In the genomic region with DNA sequence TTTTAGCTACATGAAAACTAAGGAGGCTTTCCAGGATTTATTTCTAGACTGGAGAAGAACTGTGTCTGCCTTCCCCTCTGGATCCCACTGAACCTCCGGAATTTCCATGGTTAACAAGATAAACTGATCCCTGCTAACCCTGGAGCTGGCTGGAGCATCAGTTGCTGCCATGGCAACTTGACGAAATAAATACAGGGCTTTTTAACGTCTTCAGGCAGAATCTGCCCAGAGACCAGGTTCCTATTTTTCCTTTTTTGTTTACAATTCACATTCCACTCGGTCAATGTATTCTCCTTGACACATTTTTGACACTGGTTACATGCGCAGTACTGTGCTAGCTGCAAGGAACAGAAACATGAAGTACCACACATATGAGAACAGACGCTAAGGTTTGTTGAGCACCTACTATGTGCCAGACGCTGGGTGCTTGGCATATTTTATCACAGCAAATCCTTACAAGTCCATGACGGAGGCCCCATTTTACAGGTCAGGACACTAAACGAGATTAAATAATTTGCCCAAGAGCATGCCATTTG, we compare ENCODE assay signal across 13 cellular contexts. TPM values are rescaled to one million over a fixed set of nuclear protein-coding genes. Genes with fewer than 3 reads are reported as not detected.
DNase-seq lines count a peak whose midpoint lies in the region; ATAC-seq and TF ChIP-seq lines count a peak whose summit lies in the region.
"Had no signal": no experiment of that assay in that cellular context is flagged by ENCODE, and none has a peak within 500 bp of the region (broad histone marks: within the 10 kb centered on the region; RNA-seq: fewer than 3 reads in every experiment).

No MANE protein-coding gene starts in this region.

- no peaks in the 10 kb centered on the region for H3K9me3 ChIP-seq in suprapubic skin
- no peaks in the 10 kb centered on the region for H3K9me3 ChIP-seq in Karpas-422 (ENCODE audit: low read length)
- no peaks in the 10 kb centered on the region for H3K9me3 ChIP-seq in SJCRH30 (replicated peaks)
- H3K9me3 ChIP-seq: neutrophil, thyroid gland had no signal

- H3K36me3 Mint-ChIP-seq in activated CD4-positive, alpha-beta memory T cell treated with anti-CD3 and anti-CD28 coated beads, Interleukin-2, amount 10 ng/mL, durations not matched to agents 7 days and 5 days (ENCODE audit: low read depth), result no peaks in the 10 kb centered on the region
- H3K36me3 Mint-ChIP-seq in activated CD4-positive, alpha-beta memory T cell treated with anti-CD3 and anti-CD28 coated beads for 36 hours, result no peaks in the 10 kb centered on the region
- H3K36me3 Mint-ChIP-seq in WTC11, result peaks cover 7% of the 10 kb centered on the region; the same call in 1 of the 2 replicates

- CTCF ChIA-PET in activated CD4-positive, alpha-beta memory T cell treated with anti-CD3 and anti-CD28 coated beads, Interleukin-2, amount 10 ng/mL, durations not matched to agents 7 days and 5 days (lab: Charles Lee), result no interaction called here
- CTCF ChIA-PET in activated CD4-positive, alpha-beta memory T cell treated with anti-CD3 and anti-CD28 coated beads for 36 hours (lab: Charles Lee), result no interaction called here
- CTCF ChIA-PET in WTC11 (lab: Charles Lee), result interaction anchor here (1.4 to 2.7 kb wide), 2 partner anchors 10 to 58 kb away, joined by 6 to 14 read pairs; no protein-coding TSS in a partner anchor

- no peak for ATAC-seq in WTC11
- ATAC-seq: PC-3 had no signal

- no peak overlapping the region for H3K27ac ChIP-seq in suprapubic skin
- no peak overlapping the region for H3K27ac ChIP-seq in Karpas-422 (ENCODE audit: low read length)
- no peak overlapping the region for H3K27ac ChIP-seq in SJCRH30
- H3K27ac ChIP-seq: neutrophil had no signal

- 67% methylated on average over 9 of the region's 9 CpGs for WGBS in suprapubic skin

- no peak for DNase-seq in activated CD4-positive, alpha-beta memory T cell treated with anti-CD3 and anti-CD28 coated beads, Interleukin-2, amount 10 ng/mL, durations not matched to agents 7 days and 5 days
- DNase-seq in activated CD4-positive, alpha-beta memory T cell treated with anti-CD3 and anti-CD28 coated beads for 36 hours, result no peak
- DNase-seq in WTC11 (ENCODE audit: low spot score) (no peak), left kidney (ENCODE audit: low read depth, low spot score) (peak; percentile 69), suprapubic skin (ENCODE audit: low spot score in 2 of 2) (no peak), Karpas-422 (no peak), SJCRH30 (no peak), foreskin melanocyte (no peak)
- DNase-seq: activated effector memory CD4-positive, alpha-beta T cell treated with anti-CD3 and anti-CD28 coated beads, Interleukin-2, amount 50 U/mL, for 16 hours; NCI-H1417 treated with DMSO at 0.1 percent for 48 hours; PC-3; thyroid gland had no signal

- H3K4me1 ChIP-seq in suprapubic skin (peaks cover 42% of the 10 kb centered on the region), Karpas-422 (ENCODE audit: low read length) (peaks cover 25% of the 10 kb centered on the region), SJCRH30 (no peaks in the 10 kb centered on the region)

- TF ChIP-seq EP300 in suprapubic skin (IDR thresholded peaks at IDR 0.05), result peak; percentile 82

- TF ChIP-seq CTCF in WTC11 (IDR thresholded peaks at IDR 0.05) (no peak), suprapubic skin (IDR thresholded peaks at IDR 0.05) (no peak)

- H4K20me1 ChIP-seq in Karpas-422 (ENCODE audit: insufficient read depth, low read depth, low read length), result no peaks in the 10 kb centered on the region

- H3K9ac ChIP-seq in Karpas-422 (ENCODE audit: low read length), result no peak overlapping the region

- TF ChIP-seq POLR2A in suprapubic skin (IDR thresholded peaks at IDR 0.05), result no peak

- no peaks in the 10 kb centered on the region for H3K9me2 ChIP-seq in Karpas-422 (replicated peaks; ENCODE audit: insufficient read depth, low read length)

- H3K27me3 ChIP-seq in suprapubic skin, result peaks cover 6% of the 10 kb centered on the region
- no peaks in the 10 kb centered on the region for H3K27me3 ChIP-seq in Karpas-422 (ENCODE audit: low read length)
- no peaks in the 10 kb centered on the region for H3K27me3 ChIP-seq in SJCRH30
- H3K27me3 ChIP-seq: thyroid gland had no signal

- H3K27ac Mint-ChIP-seq in activated CD4-positive, alpha-beta memory T cell treated with anti-CD3 and anti-CD28 coated beads, Interleukin-2, amount 10 ng/mL, durations not matched to agents 7 days and 5 days, result no peak overlapping the region
- H3K27ac Mint-ChIP-seq in activated CD4-positive, alpha-beta memory T cell treated with anti-CD3 and anti-CD28 coated beads for 36 hours, result no peak overlapping the region
- no peak overlapping the region for H3K27ac Mint-ChIP-seq in WTC11

- H3K4me3 Mint-ChIP-seq in activated CD4-positive, alpha-beta memory T cell treated with anti-CD3 and anti-CD28 coated beads, Interleukin-2, amount 10 ng/mL, durations not matched to agents 7 days and 5 days, result peak overlapping the region; percentile 33
- no peak overlapping the region for H3K4me3 Mint-ChIP-seq in activated CD4-positive, alpha-beta memory T cell treated with anti-CD3 and anti-CD28 coated beads for 36 hours
- H3K4me3 Mint-ChIP-seq in WTC11, result peak overlapping the region; percentile 81

- peak overlapping the region; percentile 84 for H3K4me3 ChIP-seq in suprapubic skin
- no peak overlapping the region for H3K4me3 ChIP-seq in Karpas-422 (ENCODE audit: low read length)
- H3K4me3 ChIP-seq in SJCRH30, result no peak overlapping the region

- no peak overlapping the region for H2AFZ ChIP-seq in Karpas-422 (ENCODE audit: low read length)

- H3K36me3 ChIP-seq in suprapubic skin, result no peaks in the 10 kb centered on the region
- no peaks in the 10 kb centered on the region for H3K36me3 ChIP-seq in Karpas-422 (ENCODE audit: insufficient read depth, low read length)
- H3K36me3 ChIP-seq in SJCRH30, result no peaks in the 10 kb centered on the region
- H3K36me3 ChIP-seq: neutrophil, thyroid gland had no signal

- H3K27me3 Mint-ChIP-seq in activated CD4-positive, alpha-beta memory T cell treated with anti-CD3 and anti-CD28 coated beads, Interleukin-2, amount 10 ng/mL, durations not matched to agents 7 days and 5 days, result peaks cover 46% of the 10 kb centered on the region
- peaks cover 20% of the 10 kb centered on the region for H3K27me3 Mint-ChIP-seq in activated CD4-positive, alpha-beta memory T cell treated with anti-CD3 and anti-CD28 coated beads for 36 hours
- peaks cover 49% of the 10 kb centered on the region for H3K27me3 Mint-ChIP-seq in WTC11 (ENCODE audit: low read depth)

- no peaks in the 10 kb centered on the region for H3K9me3 Mint-ChIP-seq in activated CD4-positive, alpha-beta memory T cell treated with anti-CD3 and anti-CD28 coated beads, Interleukin-2, amount 10 ng/mL, durations not matched to agents 7 days and 5 days
- H3K9me3 Mint-ChIP-seq in activated CD4-positive, alpha-beta memory T cell treated with anti-CD3 and anti-CD28 coated beads for 36 hours, result peaks cover 3% of the 10 kb centered on the region
- no peaks in the 10 kb centered on the region for H3K9me3 Mint-ChIP-seq in WTC11

- intact Hi-C loops in activated CD4-positive, alpha-beta memory T cell treated with anti-CD3 and anti-CD28 coated beads for 36 hours (cut with micrococcal nuclease), result no loop called here

- POLR2A ChIA-PET in activated CD4-positive, alpha-beta memory T cell treated with anti-CD3 and anti-CD28 coated beads, Interleukin-2, amount 10 ng/mL, durations not matched to agents 7 days and 5 days (lab: Charles Lee), result no interaction called here
- POLR2A ChIA-PET in activated CD4-positive, alpha-beta memory T cell treated with anti-CD3 and anti-CD28 coated beads for 36 hours (lab: Charles Lee), result no interaction called here
- POLR2A ChIA-PET in WTC11 (lab: Charles Lee), result no interaction called here

- H3K79me2 ChIP-seq in Karpas-422 (ENCODE audit: low read length), result no peaks in the 10 kb centered on the region

- peaks cover 13% of the 10 kb centered on the region for H3K4me1 Mint-ChIP-seq in activated CD4-positive, alpha-beta memory T cell treated with anti-CD3 and anti-CD28 coated beads, Interleukin-2, amount 10 ng/mL, durations not matched to agents 7 days and 5 days
- H3K4me1 Mint-ChIP-seq in activated CD4-positive, alpha-beta memory T cell treated with anti-CD3 and anti-CD28 coated beads for 36 hours (ENCODE audit: low read depth), result peaks cover 10% of the 10 kb centered on the region
- peaks cover 26% of the 10 kb centered on the region for H3K4me1 Mint-ChIP-seq in WTC11

- H3K4me2 ChIP-seq in Karpas-422 (ENCODE audit: low read depth, low read length, poor library complexity, severe bottlenecking), result no peak overlapping the region

TF ChIP-seq in WTC11, 78 proteins besides CTCF, POLR2A, EP300 and RAD21 (continues in another document):
- TF ChIP-seq OVOL2 (CRISPR knock-in tag; IDR thresholded peaks at IDR 0.05; ENCODE audit: borderline replicate concordance), result no peak
- no peak for TF ChIP-seq HMGA2 (CRISPR knock-in tag; IDR thresholded peaks at IDR 0.05)
- TF ChIP-seq, protein P1, sequence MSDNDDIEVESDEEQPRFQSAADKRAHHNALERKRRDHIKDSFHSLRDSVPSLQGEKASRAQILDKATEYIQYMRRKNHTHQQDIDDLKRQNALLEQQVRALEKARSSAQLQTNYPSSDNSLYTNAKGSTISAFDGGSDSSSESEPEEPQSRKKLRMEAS (CRISPR knock-in tag; IDR thresholded peaks at IDR 0.05), result no peak

RNA-seq across cellular contexts. Expression of a gene that starts 1.7 kb away (rescaled TPM):
- total RNA-seq in activated CD4-positive, alpha-beta memory T cell treated with anti-CD3 and anti-CD28 coated beads, Interleukin-2, amount 10 ng/mL, durations not matched to agents 7 days and 5 days, result 1 to 10 TPM; 1.1 to 1.2 TPM
- 1 to 10 TPM; 3.2 to 4.6 TPM for total RNA-seq in activated CD4-positive, alpha-beta memory T cell treated with anti-CD3 and anti-CD28 coated beads for 36 hours
- total RNA-seq in WTC11 (2021) (14.1 to 17.6 TPM (median 16.0 TPM) in 3 replicates), suprapubic skin (10 to 100 TPM; 16.2 to 34.4 (median 27.9) TPM)
- 0.07 and 0.11 TPM in 2 replicates for total RNA-seq in Karpas-422 (2014; rRNA removed; shearing (Covaris generic); ENCODE audit: low replicate concordance)
- not detected in 2 replicates for total RNA-seq in SJCRH30 (2014; rRNA removed; shearing (Covaris generic))
- total RNA-seq: PC-3 had no signal
